ENCODE assay signal across 8 cellular contexts in genomic region chr5:134411546-134412266, GRCh38.
DNase-seq lines count a peak whose midpoint lies in the region; ATAC-seq lines count a peak whose summit lies in the region.

A gene with protein sequence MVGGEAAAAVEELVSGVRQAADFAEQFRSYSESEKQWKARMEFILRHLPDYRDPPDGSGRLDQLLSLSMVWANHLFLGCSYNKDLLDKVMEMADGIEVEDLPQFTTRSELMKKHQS (minus strand): TSS chr5:134411881. CDS start chr5:134411854, 27 bp downstream.

- peaks cover 18 to 39% of the 10 kb centered on the region in 2 donors for H3K4me1 ChIP-seq in mucosa of rectum (ENCODE audit: control insufficient read depth in 2 of 2, insufficient read depth in 2 of 2, low read length in 2 of 2)

- H3K36me3 ChIP-seq in mucosa of rectum (ENCODE audit: control insufficient read depth in 2 of 2, insufficient read depth in 2 of 2, low read length in 2 of 2) = peaks cover 0 to 3% of the 10 kb centered on the region in 2 donors

- H3K27ac ChIP-seq in epithelial cell of prostate = peak within 1 kb of the TSS; percentile 59
- H3K27ac ChIP-seq in mucosa of rectum (ENCODE audit: low read depth in 2 of 2, low read length in 2 of 2) = peak within 1 kb of the TSS; percentile 75

- no peaks in the 10 kb centered on the region for H3K9me3 ChIP-seq in mucosa of rectum (ENCODE audit: control insufficient read depth in 2 of 2, low read length in 2 of 2)

- no peaks in the 10 kb centered on the region for H3K27me3 ChIP-seq in mucosa of rectum (ENCODE audit: control insufficient read depth in 2 of 2, insufficient read depth in 2 of 2, low read length in 2 of 2)

- peak within 1 kb of the TSS; percentile 79 to 85 for H3K9ac ChIP-seq in mucosa of rectum (ENCODE audit: low read depth in 1 of 2, low read length in 2 of 2)

- peak; percentile 96 for ATAC-seq in GM21515 (IDR thresholded peaks at IDR 0.05; ENCODE audit: unreplicated experiment)

- peak; percentile 44 for DNase-seq in DMS153 (lab: John Stamatoyannopoulos, UW)
- peak; percentile 83 for DNase-seq in HuH-7 (ENCODE audit: low spot score)
- peak; percentile 92 for DNase-seq in OCI-M1 (lab: John Stamatoyannopoulos, UW)
- DNase-seq in activated T-cell treated with anti-CD3 and anti-CD28 coated beads for 48 hours (ENCODE audit: low read depth) = peak; percentile 90
- peak; percentile 29 for DNase-seq in epithelial cell of prostate (ENCODE audit: low read depth, low spot score)
- peak; percentile 92 for DNase-seq in stimulated activated CD8-positive, alpha-beta memory T cell treated with anti-CD3 and anti-CD28 coated beads, Interleukin-4, amount 100 ng/mL, for 48 hours

- peak within 1 kb of the TSS; percentile 87 to 89 for H3K4me3 ChIP-seq in mucosa of rectum (ENCODE audit: low read length in 2 of 2)

Comparison
In these comparisons a context has a peak if more than half of its experiments do, and no peak if none do; other contexts are left out.
1. Peak in every context shown above with its lines: DNase-seq, ATAC-seq, H3K4me3 ChIP-seq and H3K27ac ChIP-seq.
2. DNase-seq: peak in every context shown above with its lines; median percentile 92 in OCI-M1; 92 in stimulated activated CD8-positive, alpha-beta memory T cell treated with anti-CD3 and anti-CD28 coated beads, Interleukin-4, amount 100 ng/mL, for 48 hours; 90 in activated T-cell treated with anti-CD3 and anti-CD28 coated beads for 48 hours; 83 in HuH-7; 44 in DMS153; 29 in epithelial cell of prostate.